Comparison of ENCODE assay signal across 8 cellular contexts in the genomic region with DNA sequence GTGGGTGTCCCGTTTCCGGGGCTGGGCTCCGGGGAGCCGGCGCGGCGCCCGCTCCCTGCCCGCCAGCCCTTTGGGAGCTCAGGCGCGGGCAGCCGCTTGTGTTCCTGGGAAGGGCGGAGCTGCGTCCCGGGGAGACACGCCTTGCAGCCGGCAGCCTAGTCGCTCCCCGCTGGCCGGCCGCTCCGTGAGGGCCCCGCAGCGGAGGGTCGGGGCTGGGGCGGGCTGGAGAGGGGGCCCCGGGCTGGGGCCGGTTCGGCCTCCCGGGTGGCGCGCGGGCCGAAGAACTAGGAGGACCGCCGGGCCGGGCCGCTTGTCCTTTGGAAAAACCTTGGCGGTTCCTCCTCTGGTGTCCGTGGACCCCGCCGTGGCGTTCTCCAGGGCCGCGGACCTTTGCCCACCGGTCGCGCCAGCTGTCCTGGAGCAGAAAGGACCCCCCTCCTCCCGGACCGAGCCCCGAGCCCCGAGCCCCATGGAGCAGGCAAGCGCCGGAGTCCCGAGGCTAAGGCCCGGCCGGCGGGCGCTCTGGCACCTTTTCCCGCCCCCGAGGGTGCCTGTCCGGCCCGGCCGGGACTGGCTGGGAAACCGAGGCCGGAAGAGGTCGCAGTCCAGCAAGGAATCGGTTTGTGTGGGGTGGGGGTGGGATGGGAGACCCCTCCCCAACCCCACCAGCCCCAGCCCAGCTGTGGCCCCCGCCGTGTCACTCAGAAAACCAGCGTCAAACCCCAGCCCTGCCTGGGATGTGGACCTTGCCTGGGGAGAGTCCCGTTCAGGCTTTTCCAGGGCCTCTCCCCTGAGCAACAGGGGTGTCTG. TPM values are rescaled to one million over a fixed set of nuclear protein-coding genes. Genes with fewer than 3 reads are reported as not detected.
DNase-seq lines count a peak whose midpoint lies in the region; ATAC-seq and TF ChIP-seq lines count a peak whose summit lies in the region.

No MANE protein-coding gene starts in this region.

- CTCF ChIA-PET in OCI-LY7 (lab: Charles Lee; ENCODE audit: unreplicated experiment) = no interaction called here

- 1 to 3% (median 2%) methylated on average over 46 to 68 of the region's 72 CpGs for WGBS in stomach, 5 donors

- peak overlapping the region; percentile 62 to 87 (median 65) for H3K27ac ChIP-seq in stomach
- H3K27ac ChIP-seq in OCI-LY7 (ENCODE audit: low read depth, low read length, poor library complexity, severe bottlenecking) = no peak overlapping the region

- H3K27me3 ChIP-seq in stomach = peaks cover 0 to 38% (median 0%) of the 10 kb centered on the region in 3 donors

- no peak for TF ChIP-seq POLR2A in stomach (IDR thresholded peaks at IDR 0.05)

- in situ Hi-C loops in GM13977 (cut with MboI; ENCODE audit: low pct_unique_long_range_greater_than_20kb, low sequenced_read_pairs, unreplicated experiment) = no loop called here

- H2AFZ ChIP-seq in OCI-LY7 (ENCODE audit: low read length) = no peak overlapping the region

- no peaks in the 10 kb centered on the region for H3K9me2 ChIP-seq in OCI-LY7 (ENCODE audit: insufficient read depth, low read length)

- peaks cover 14 to 31% (median 22%) of the 10 kb centered on the region in 4 donors for H3K4me1 ChIP-seq in stomach
- H3K4me1 ChIP-seq in OCI-LY7 (ENCODE audit: insufficient read depth, low read length, poor library complexity, severe bottlenecking) = no peaks in the 10 kb centered on the region

- TF ChIP-seq CTCF in GM13977 (IDR thresholded peaks at IDR 0.05; ENCODE audit: extremely low read depth, insufficient read depth, missing control alignments) (no peak), stomach (IDR thresholded peaks at IDR 0.05) (no peak), OCI-LY7 (conservative IDR thresholded peaks at IDR 0.05; ENCODE audit: low read length) (no peak)

- H3K36me3 ChIP-seq in stomach (no peaks in the 10 kb centered on the region), OCI-LY7 (ENCODE audit: insufficient read depth, low read length) (no peaks in the 10 kb centered on the region)

- DNase-seq in AG08396 (ENCODE audit: low spot score) (peak; percentile 93), GM13977 (ENCODE audit: low spot score) (peak; percentile 62), NCI-H2171 treated with DMSO at 0.1 percent for 48 hours (lab: John Stamatoyannopoulos, UW) (peak; percentile 40), cerebellar cortex (ENCODE audit: low spot score) (peak; percentile 17), left kidney (ENCODE audit: low read depth, low spot score) (peak; percentile 96), stomach (peak; percentile 67), OCI-LY7 (ENCODE audit: low spot score) (no peak)

- no peak for ATAC-seq in activated CD4-positive, CD25-positive, alpha-beta regulatory T cell treated with anti-CD3 and anti-CD28 coated beads, Interleukin-2, amount 50 U/mL, for 24 hours

- H4K20me1 ChIP-seq in OCI-LY7 (ENCODE audit: insufficient read depth, low read length) = no peaks in the 10 kb centered on the region

- intact Hi-C loops in stomach (cut with DNase I; ENCODE audit: low total_unique reads) = no loop called here
- intact Hi-C loops in OCI-LY7 (cut with micrococcal nuclease; ENCODE audit: unreplicated experiment) = no loop called here

- TF ChIP-seq EP300 in stomach (IDR thresholded peaks at IDR 0.05) = no peak

- no peaks in the 10 kb centered on the region for H3K9me3 ChIP-seq in stomach
- no peaks in the 10 kb centered on the region for H3K9me3 ChIP-seq in OCI-LY7 (ENCODE audit: low read length)

- peak overlapping the region; percentile 51 to 74 (median 64) for H3K4me3 ChIP-seq in stomach
- H3K4me3 ChIP-seq in OCI-LY7 (ENCODE audit: low read depth, low read length, poor library complexity, severe bottlenecking) = no peak overlapping the region

- H3K4me2 ChIP-seq in OCI-LY7 (ENCODE audit: low read length) = no peak overlapping the region

- no peaks in the 10 kb centered on the region for H3K79me2 ChIP-seq in OCI-LY7 (ENCODE audit: insufficient read depth, low read depth, low read length)

- POLR2A ChIA-PET in OCI-LY7 (lab: Charles Lee) = no interaction called here

- BruUV-seq in OCI-LY7 (replicated peaks; lab: Mats Ljungman, UMichigan) = no TSS peak

RNA-seq across cellular contexts. Expression of a gene that starts 6.8 kb away (rescaled TPM):
- total RNA-seq in stomach (1 to 10 TPM in 2 of 5 donors, not detected in 3; 1.5 to 1.7 TPM), OCI-LY7 (2022) (12.8 and 13.8 TPM in 2 replicates)
- polyA plus RNA-seq in stomach = 1 to 10 TPM in 1 of 3 donors, under 1 TPM in 1, not detected in 1; 0.81 to 4.6 TPM
- total RNA-seq in OCI-LY7 (2014; rRNA removed; shearing (Covaris generic)) = 1.5 and 3.0 TPM in 2 replicates

RNA-seq across cellular contexts. Expression of a gene that starts 13.4 kb away (rescaled TPM):
- total RNA-seq in stomach (10 to 100 TPM in 1 of 5 donors, not detected in 4; 34.4 TPM), OCI-LY7 (2022) (0.44 TPM in 1 of 2 replicates, not detected in the other)
- 1 to 10 TPM in 2 of 3 donors, under 1 TPM in 1; 0.30 to 2.7 (median 1.2) TPM for polyA plus RNA-seq in stomach
- total RNA-seq in OCI-LY7 (2014; rRNA removed; shearing (Covaris generic)) = 0.10 TPM in 1 of 2 replicates, not detected in the other

RNA-seq across cellular contexts. Expression of a gene that starts 27.7 kb away (rescaled TPM):
- total RNA-seq in stomach (under 1 TPM in 1 of 5 donors, not detected in 4; 0.73 TPM), OCI-LY7 (2022) (not detected in 2 replicates)
- polyA plus RNA-seq in stomach = 1 to 10 TPM in 2 of 3 donors, under 1 TPM in 1; 0.25 to 4.3 (median 3.5) TPM
- 0.50 TPM in 1 of 2 replicates, not detected in the other for total RNA-seq in OCI-LY7 (2014; rRNA removed; shearing (Covaris generic))
